Comparison of ENCODE assay signal across 10 cellular contexts in genomic region chr17:78697122-78697845, GRCh38.
DNase-seq lines count a peak whose midpoint lies in the region; ATAC-seq, FAIRE-seq and TF ChIP-seq lines count a peak whose summit lies in the region.
"Had no signal": no experiment of that assay in that cellular context is flagged by ENCODE, and none has a peak within 500 bp of the region (broad histone marks: within the 10 kb centered on the region; RNA-seq: fewer than 3 reads in every experiment).

No MANE protein-coding gene starts in this region.

- peak overlapping the region in 2 of 8 donors; percentile 35 to 56 for H3K4me3 Mint-ChIP-seq in CD4-positive, alpha-beta memory T cell
- no peak overlapping the region for H3K4me3 Mint-ChIP-seq in activated T-helper 2 cell treated with anti-CD3 and anti-CD28 coated beads, Interferon-gamma antibody, Interleukin-2, Interleukin-4, amounts not matched to agents 10 μg/mL and 5 μg/mL and 100 μg/mL, durations not matched to agents 14 hours and 24 hours and 36 hours (ENCODE audit: low read depth)
- H3K4me3 Mint-ChIP-seq: neural progenitor cell had no signal

- no peak overlapping the region for H3K27ac ChIP-seq in CD4-positive, alpha-beta memory T cell (ENCODE audit: low read depth, low read length)
- H3K27ac ChIP-seq: neural progenitor cell had no signal

- H3K27me3 Mint-ChIP-seq in CD4-positive, alpha-beta memory T cell, result no peaks in the 10 kb centered on the region
- H3K27me3 Mint-ChIP-seq in activated T-helper 2 cell treated with anti-CD3 and anti-CD28 coated beads, Interferon-gamma antibody, Interleukin-2, Interleukin-4, amounts not matched to agents 10 μg/mL and 5 μg/mL and 100 μg/mL, durations not matched to agents 14 hours and 24 hours and 36 hours (ENCODE audit: low read depth), result no peaks in the 10 kb centered on the region

- peaks cover 100% of the 10 kb centered on the region for H3K36me3 ChIP-seq in CD4-positive, alpha-beta memory T cell (ENCODE audit: insufficient read depth, low read length)
- H3K36me3 ChIP-seq in BE2C, result peaks cover 5% of the 10 kb centered on the region
- H3K36me3 ChIP-seq: neural progenitor cell had no signal

- H3K36me3 Mint-ChIP-seq in CD4-positive, alpha-beta memory T cell, result peaks cover 88 to 97% of the 10 kb centered on the region in 2 donors
- H3K36me3 Mint-ChIP-seq in activated T-helper 2 cell treated with anti-CD3 and anti-CD28 coated beads, Interferon-gamma antibody, Interleukin-2, Interleukin-4, amounts not matched to agents 10 μg/mL and 5 μg/mL and 100 μg/mL, durations not matched to agents 14 hours and 24 hours and 36 hours (ENCODE audit: low read depth), result peaks cover 89% of the 10 kb centered on the region

- ATAC-seq in HG03196 (IDR thresholded peaks at IDR 0.05; ENCODE audit: unreplicated experiment), result no peak

- CTCF ChIA-PET in CD4-positive, alpha-beta memory T cell (lab: Charles Lee; ENCODE audit: partially characterized antibody), result interaction anchor here (0.7 to 2.5 kb wide), 5 partner anchors 11 to 200 kb away, joined by 3 to 17 read pairs (median 5); no protein-coding TSS in a partner anchor

- peaks cover 12 to 17% (median 15%) of the 10 kb centered on the region in 4 donors for H3K4me1 Mint-ChIP-seq in CD4-positive, alpha-beta memory T cell
- H3K4me1 Mint-ChIP-seq in activated T-helper 2 cell treated with anti-CD3 and anti-CD28 coated beads, Interferon-gamma antibody, Interleukin-2, Interleukin-4, amounts not matched to agents 10 μg/mL and 5 μg/mL and 100 μg/mL, durations not matched to agents 14 hours and 24 hours and 36 hours (ENCODE audit: low read depth), result no peaks in the 10 kb centered on the region
- H3K4me1 Mint-ChIP-seq: neural progenitor cell had no signal

- no peaks in the 10 kb centered on the region for H3K4me1 ChIP-seq in CD4-positive, alpha-beta memory T cell (ENCODE audit: insufficient read depth, low read length)
- no peaks in the 10 kb centered on the region for H3K4me1 ChIP-seq in BE2C
- H3K4me1 ChIP-seq: neural progenitor cell had no signal

- POLR2A ChIA-PET in CD4-positive, alpha-beta memory T cell (lab: Charles Lee; ENCODE audit: partially characterized antibody), result no interaction called here

- peaks cover 0 to 7% (median 0%) of the 10 kb centered on the region in 8 donors for H3K9me3 Mint-ChIP-seq in CD4-positive, alpha-beta memory T cell
- H3K9me3 Mint-ChIP-seq in activated T-helper 2 cell treated with anti-CD3 and anti-CD28 coated beads, Interferon-gamma antibody, Interleukin-2, Interleukin-4, amounts not matched to agents 10 μg/mL and 5 μg/mL and 100 μg/mL, durations not matched to agents 14 hours and 24 hours and 36 hours, result no peaks in the 10 kb centered on the region
- H3K9me3 Mint-ChIP-seq: neural progenitor cell had no signal

- no peaks in the 10 kb centered on the region for H3K27me3 ChIP-seq in CD4-positive, alpha-beta memory T cell (ENCODE audit: insufficient read depth, low read length)
- H3K27me3 ChIP-seq in BE2C, result no peaks in the 10 kb centered on the region
- H3K27me3 ChIP-seq: neural progenitor cell had no signal

- no peak for TF ChIP-seq CTCF in BE2C (IDR thresholded peaks at IDR 0.05; ENCODE audit: low read depth, low read length)

- intact Hi-C loops in CD4-positive, alpha-beta memory T cell (cut with micrococcal nuclease), result no loop called here
- intact Hi-C loops in activated T-helper 2 cell treated with anti-CD3 and anti-CD28 coated beads, Interferon-gamma antibody, Interleukin-2, Interleukin-4, amounts not matched to agents 10 μg/mL and 5 μg/mL and 100 μg/mL, durations not matched to agents 14 hours and 24 hours and 36 hours (cut with micrococcal nuclease), result no loop called here

- DNase-seq in CD4-positive, alpha-beta memory T cell, result no peak
- DNase-seq in GM19239 (ENCODE audit: insufficient read length, low spot score) (no peak), iris pigment epithelial cell (ENCODE audit: low read depth) (peak; percentile 68), BE2C (no peak), foreskin melanocyte (no peak)
- DNase-seq in activated T-helper 2 cell treated with anti-CD3 and anti-CD28 coated beads, Interferon-gamma antibody, Interleukin-2, Interleukin-4, amounts not matched to agents 10 μg/mL and 5 μg/mL and 100 μg/mL, durations not matched to agents 14 hours and 24 hours and 36 hours (ENCODE audit: low spot score), result no peak
- no peak for DNase-seq in activated CD8-positive, alpha-beta memory T cell treated with anti-CD3 and anti-CD28 coated beads, Interleukin-2, amount 50 U/mL, for 4 hours
- DNase-seq: activated gamma-delta T cell had no signal

- H3K27ac Mint-ChIP-seq in CD4-positive, alpha-beta memory T cell, result peak overlapping the region in 6 of 7 donors; percentile 43 to 86 (median 78)
- H3K27ac Mint-ChIP-seq in activated T-helper 2 cell treated with anti-CD3 and anti-CD28 coated beads, Interferon-gamma antibody, Interleukin-2, Interleukin-4, amounts not matched to agents 10 μg/mL and 5 μg/mL and 100 μg/mL, durations not matched to agents 14 hours and 24 hours and 36 hours, result peak overlapping the region; percentile 39
- H3K27ac Mint-ChIP-seq: neural progenitor cell had no signal

- no peak overlapping the region for H3K4me3 ChIP-seq in CD4-positive, alpha-beta memory T cell (ENCODE audit: low read length in 2 of 2)
- no peak overlapping the region for H3K4me3 ChIP-seq in BE2C (ENCODE audit: low read depth, low read length)
- H3K4me3 ChIP-seq: neural progenitor cell had no signal

- FAIRE-seq in GM19239 (lab: Jason Lieb, UNC), result peak; percentile 73

- H3K9me3 ChIP-seq in CD4-positive, alpha-beta memory T cell (ENCODE audit: control insufficient read depth in 1 of 2, low read length in 2 of 2), result no peaks in the 10 kb centered on the region
- no peaks in the 10 kb centered on the region for H3K9me3 ChIP-seq in BE2C
